In genomic region chr3:56469141-56469540, GRCh38 we compare ENCODE assay signal across 16 cellular contexts. TPM values are rescaled to one million over a fixed set of nuclear protein-coding genes. Genes with fewer than 3 reads are reported as not detected.
A peak's percentile ranks its signal among the peaks of the same experiment; 100 is the strongest.
DNase-seq lines count a peak whose midpoint lies in the region; ATAC-seq and TF ChIP-seq lines count a peak whose summit lies in the region.
"Had no signal": no experiment of that assay in that cellular context is flagged by ENCODE, and none has a peak within 500 bp of the region (broad histone marks: within the 10 kb centered on the region; RNA-seq: fewer than 3 reads in every experiment).

No MANE protein-coding gene starts in this region.

- peaks cover 68% of the 10 kb centered on the region for H3K27me3 Mint-ChIP-seq in CD8-positive, alpha-beta T cell (ENCODE audit: low read depth)
- peaks cover 12% of the 10 kb centered on the region for H3K27me3 Mint-ChIP-seq in brain
- peaks cover 44% of the 10 kb centered on the region for H3K27me3 Mint-ChIP-seq in nephron progenitor cell (ENCODE audit: low read depth, poor library complexity)

- peaks cover 6% of the 10 kb centered on the region for H3K4me1 ChIP-seq in CD8-positive, alpha-beta T cell (ENCODE audit: insufficient read depth, low read length)
- H3K4me1 ChIP-seq: upper lobe of right lung had no signal

- intact Hi-C loops in CD8-positive, alpha-beta T cell (cut with DNase I, micrococcal nuclease): no loop called here

- CTCF ChIA-PET in CD8-positive, alpha-beta T cell (lab: Charles Lee): no interaction called here
- CTCF ChIA-PET in GM10248 (lab: Yijun Ruan, JAX): no interaction called here

- H3K4me3 Mint-ChIP-seq in CD8-positive, alpha-beta T cell: peak overlapping the region; percentile 19
- H3K4me3 Mint-ChIP-seq in brain (peak overlapping the region; percentile 58 to 76 (median 65)), nephron progenitor cell (peak overlapping the region; percentile 61)

- DNase-seq in CD8-positive, alpha-beta T cell: no peak
- peak; percentile 4 for DNase-seq in EL
- no peak for DNase-seq in nephron progenitor cell
- no peak for DNase-seq in GM10248 (ENCODE audit: extremely low spot score)
- no peak for DNase-seq in COR-L47 (lab: John Stamatoyannopoulos, UW)
- DNase-seq in NCI-H748 (lab: John Stamatoyannopoulos, UW; ENCODE audit: unreplicated experiment): no peak
- DNase-seq in ureter (ENCODE audit: low spot score): no peak
- DNase-seq: activated CD4-positive, alpha-beta T cell treated with anti-CD3 and anti-CD28 coated beads, Interleukin-2, amount 50 U/mL, for 1 hour; GDM1; HCEC 1CT; T-helper 1 cell; upper lobe of right lung had no signal

- H3K27ac ChIP-seq in CD8-positive, alpha-beta T cell (ENCODE audit: low read depth, low read length): no peak overlapping the region
- H3K27ac ChIP-seq: esophagus muscularis mucosa, left lung, upper lobe of right lung had no signal

- H3K27ac Mint-ChIP-seq in CD8-positive, alpha-beta T cell: no peak overlapping the region
- H3K27ac Mint-ChIP-seq in brain (peak overlapping the region in 1 of 5 experiments; percentile 35), nephron progenitor cell (no peak overlapping the region)

- no peaks in the 10 kb centered on the region for H3K36me3 ChIP-seq in CD8-positive, alpha-beta T cell (ENCODE audit: insufficient read depth, low read length)
- H3K36me3 ChIP-seq: esophagus muscularis mucosa, left lung, upper lobe of right lung had no signal

- H3K9me3 ChIP-seq in CD8-positive, alpha-beta T cell (ENCODE audit: low read length): no peaks in the 10 kb centered on the region
- H3K9me3 ChIP-seq: esophagus muscularis mucosa, left lung, upper lobe of right lung had no signal

- H3K4me1 Mint-ChIP-seq in CD8-positive, alpha-beta T cell (ENCODE audit: low read depth): peaks cover 8% of the 10 kb centered on the region
- H3K4me1 Mint-ChIP-seq in brain (peaks cover 17% of the 10 kb centered on the region), nephron progenitor cell (peaks cover 16% of the 10 kb centered on the region)

- peaks cover 15% of the 10 kb centered on the region for H3K27me3 ChIP-seq in CD8-positive, alpha-beta T cell (ENCODE audit: insufficient read depth, low read length)

- no peak for TF ChIP-seq CTCF in CD8-positive, alpha-beta T cell (IDR thresholded peaks at IDR 0.05)
- TF ChIP-seq CTCF in brain (conservative IDR thresholded peaks at IDR 0.05) (no peak), nephron progenitor cell (IDR thresholded peaks at IDR 0.05) (no peak), GM10248 (IDR thresholded peaks at IDR 0.05; ENCODE audit: control extremely low read depth, extremely low read depth, low read depth, missing control alignments) (no peak)

- no peaks in the 10 kb centered on the region for H3K9me3 Mint-ChIP-seq in CD8-positive, alpha-beta T cell
- no peaks in the 10 kb centered on the region for H3K9me3 Mint-ChIP-seq in brain
- no peaks in the 10 kb centered on the region for H3K9me3 Mint-ChIP-seq in nephron progenitor cell

- no peaks in the 10 kb centered on the region for H3K36me3 Mint-ChIP-seq in CD8-positive, alpha-beta T cell
- H3K36me3 Mint-ChIP-seq in brain: no peaks in the 10 kb centered on the region
- H3K36me3 Mint-ChIP-seq in nephron progenitor cell (ENCODE audit: low read depth): no peaks in the 10 kb centered on the region

- ATAC-seq in CD8-positive, alpha-beta T cell: no peak

- H3K4me3 ChIP-seq in CD8-positive, alpha-beta T cell (ENCODE audit: low read depth, low read length): no peak overlapping the region

- POLR2A ChIA-PET in CD8-positive, alpha-beta T cell (lab: Charles Lee): no interaction called here
- POLR2A ChIA-PET in GM10248 (lab: Yijun Ruan, JAX): no interaction called here

RNA-seq across cellular contexts. Expression of gene ERC2, which starts 0.9 kb away (rescaled TPM):
- total RNA-seq in CD8-positive, alpha-beta T cell: not detected
- 4.3 TPM for polyA plus RNA-seq in brain (ENCODE audit: insufficient read depth, low read depth, low replicate concordance)
- 1.1 TPM for total RNA-seq in ureter
- total RNA-seq: OCI-LY7 had no signal
